Comparison of ENCODE assay signal across 8 cellular contexts in the genomic region with DNA sequence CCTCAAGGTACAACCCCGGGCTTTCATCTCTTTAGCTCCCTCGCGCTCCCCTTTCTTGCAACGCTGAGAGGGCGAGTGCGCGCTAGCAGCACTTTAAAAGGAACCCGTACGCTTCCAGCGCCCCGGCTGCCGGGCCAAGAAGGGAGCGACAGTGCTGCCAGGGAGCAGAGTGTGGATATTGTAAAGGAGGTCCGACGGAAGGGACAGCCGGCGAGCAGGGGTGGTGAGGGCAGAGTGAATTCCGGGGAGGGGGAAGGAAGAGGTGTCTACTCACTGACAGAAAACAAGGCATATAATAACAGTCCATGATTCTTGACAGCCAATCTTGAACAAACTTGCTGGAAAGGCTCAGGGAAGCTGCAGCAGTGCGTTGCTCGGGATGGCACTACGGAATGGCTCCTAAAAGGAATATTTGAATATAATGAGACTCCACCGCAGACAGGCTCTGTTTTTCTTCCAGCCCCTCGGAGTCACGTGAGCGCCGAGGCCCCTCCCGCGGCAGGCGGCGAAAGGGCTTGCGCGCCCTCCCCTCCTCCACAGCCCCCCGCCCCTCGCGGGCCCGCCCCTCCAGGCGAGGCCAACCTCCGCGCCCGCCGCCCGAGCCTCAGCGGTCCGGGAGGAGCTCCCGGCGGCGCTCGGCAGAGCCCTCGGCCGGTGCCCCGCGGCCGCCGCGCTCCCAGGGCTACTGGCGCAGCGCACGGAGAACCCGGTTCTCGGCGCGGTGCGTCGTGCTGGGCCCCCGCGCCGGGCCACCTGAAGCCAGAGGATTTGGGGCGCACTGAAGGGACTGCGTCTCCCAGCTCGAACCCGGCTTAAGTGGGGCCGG. TPM values are rescaled to one million over a fixed set of nuclear protein-coding genes. Genes with fewer than 3 reads are reported as not detected.
DNase-seq lines count a peak whose midpoint lies in the region; ATAC-seq and TF ChIP-seq lines count a peak whose summit lies in the region.

No MANE protein-coding gene starts in this region.

- DNase-seq in ACHN (peak; percentile 55), NCI-H748 (lab: John Stamatoyannopoulos, UW; ENCODE audit: unreplicated experiment) (peak; percentile 74), caudate nucleus (lab: John Stamatoyannopoulos, UW) (peak in 42 of 61 donors; percentile 19 to 82 (median 42)), iPS-NIHi7 (ENCODE audit: extremely low spot score) (peak; percentile 80), sciatic nerve (ENCODE audit: low spot score) (peak; percentile 93)

- peak overlapping the region; percentile 52 for H3K27ac ChIP-seq in caudate nucleus (ENCODE audit: low read depth, low read length)

- no peak for TF ChIP-seq CTCF in GM12875 (IDR thresholded peaks at IDR 0.05; ENCODE audit: borderline replicate concordance, insufficient read depth, low read depth, low read length)

- H3K4me3 ChIP-seq in GM12875 (ENCODE audit: low read depth, low read length), result peak overlapping the region; percentile 23

- intact Hi-C loops in sciatic nerve (cut with DNase I), result loop anchor here (10.0 kb wide), 1 partner anchor 212 kb away; no protein-coding TSS in a partner anchor

- ATAC-seq in sciatic nerve (peak; percentile 90), HG02981 (IDR thresholded peaks at IDR 0.05; ENCODE audit: unreplicated experiment) (no peak), GM21367 (IDR thresholded peaks at IDR 0.05; ENCODE audit: unreplicated experiment) (no peak)

- in situ Hi-C loops in ACHN (cut with HindIII; ENCODE audit: low pct_ligation_motif_present, low pct_unique_long_range_greater_than_20kb, low sequenced_read_pairs), result no loop called here

RNA-seq across cellular contexts. Expression of gene BMP4, which starts 3.4 kb away (rescaled TPM):
- total RNA-seq in sciatic nerve, result 12.0 TPM

Comparison
In these comparisons a context has a peak if more than half of its experiments do, and no peak if none do; other contexts are left out.
1. DNase-seq: peak in every context shown above with its lines; median percentile 93 in sciatic nerve; 80 in iPS-NIHi7; 74 in NCI-H748; 55 in ACHN; 42 in caudate nucleus.